Comparison of ENCODE assay signal across 8 cellular contexts in genomic region chr7:73667344-73668102, GRCh38. TPM values are rescaled to one million over a fixed set of nuclear protein-coding genes. Genes with fewer than 3 reads are reported as not detected.
DNase-seq lines count a peak whose midpoint lies in the region; ATAC-seq and TF ChIP-seq lines count a peak whose summit lies in the region.

VPS37D (plus strand) TSS chr7:73667831; CDS start chr7:73667959, 128 bp downstream.

- H3K9me3 ChIP-seq in ascending aorta (peaks cover 0 to 5% of the 10 kb centered on the region in 2 donors), hepatocyte (ENCODE audit: low read depth) (no peaks in the 10 kb centered on the region), aorta (ENCODE audit: control insufficient read depth, low read length) (peaks cover 3% of the 10 kb centered on the region)

- peak within 1 kb of the TSS; percentile 93 for H3K4me2 ChIP-seq in hepatocyte

- WGBS in hepatocyte (ENCODE audit: low lambda C conversion rate, missing lambda C conversion rate), result 15% methylated on average over 18 of the region's 79 CpGs
- 3 to 4% methylated on average over 40 to 79 of the region's 79 CpGs for WGBS in aorta, 2 donors

- no peaks in the 10 kb centered on the region for H4K20me1 ChIP-seq in hepatocyte (ENCODE audit: insufficient read depth, poor library complexity, severe bottlenecking)

- no peaks in the 10 kb centered on the region for H3K9me2 ChIP-seq in hepatocyte (replicated peaks; ENCODE audit: insufficient read depth)

- peak; percentile 70; the same call in 2 of the 3 replicates for TF ChIP-seq CTCF in GM12872 (IDR thresholded peaks at IDR 0.05; ENCODE audit: insufficient read depth, low read depth, low read length)
- peak; percentile 43 to 98 (median 57) for TF ChIP-seq CTCF in ascending aorta (IDR thresholded peaks at IDR 0.05)
- peak; percentile 73 for TF ChIP-seq CTCF in hepatocyte (IDR thresholded peaks at IDR 0.05; ENCODE audit: poor library complexity)

- H3K27ac ChIP-seq in ascending aorta (no peak within 1 kb of the TSS), hepatocyte (no peak within 1 kb of the TSS), aorta (ENCODE audit: low read depth in 1 of 2, low read length in 2 of 2) (no peak within 1 kb of the TSS)

- H3K79me2 ChIP-seq in hepatocyte, result peaks cover 8% of the 10 kb centered on the region

- peak within 1 kb of the TSS; percentile 71 for H2AFZ ChIP-seq in hepatocyte

- DNase-seq in NCI-H1105 treated with DMSO at 0.1 percent for 48 hours (lab: John Stamatoyannopoulos, UW), result peak; percentile 70
- peak; percentile 86 to 97 (median 91) for DNase-seq in T-helper 2 cell
- DNase-seq in ascending aorta (ENCODE audit: low spot score in 2 of 2), result peak; percentile 42 to 91
- DNase-seq in hepatocyte (ENCODE audit: low spot score), result peak; percentile 97
- peak; percentile 86 for DNase-seq in retina
- peak; percentile 91 to 97 for DNase-seq in aorta

- H3K27me3 ChIP-seq in ascending aorta (no peaks in the 10 kb centered on the region), hepatocyte (no peaks in the 10 kb centered on the region), aorta (ENCODE audit: control insufficient read depth in 1 of 2, insufficient read depth in 2 of 2, low read length in 1 of 2) (no peaks in the 10 kb centered on the region)

- H3K4me3 ChIP-seq in ascending aorta (peak within 1 kb of the TSS; percentile 69 to 77), hepatocyte (peak within 1 kb of the TSS; percentile 83), aorta (ENCODE audit: low read length in 2 of 2) (peak within 1 kb of the TSS; percentile 53 to 73)

- H3K36me3 ChIP-seq in ascending aorta (no peaks in the 10 kb centered on the region), hepatocyte (replicated peaks; ENCODE audit: insufficient read depth, low read depth) (no peaks in the 10 kb centered on the region), aorta (ENCODE audit: control insufficient read depth in 1 of 2, insufficient read depth in 2 of 2, low read length in 1 of 2) (no peaks in the 10 kb centered on the region)

- intact Hi-C loops in ascending aorta (cut with DNase I) (loop anchor here (1.0 to 2.0 kb wide), 4 partner anchors 16 to 60 kb away; partner anchors contain the start of genes BUD23 and DNAJC30), aorta (cut with DNase I) (loop anchor here in 1 of 2 donors (5.0 kb wide), 1 partner anchor 60 kb away; no protein-coding TSS in a partner anchor)

- H3K4me1 ChIP-seq in ascending aorta, result peaks cover 4 to 11% of the 10 kb centered on the region in 2 donors
- peaks cover 8% of the 10 kb centered on the region for H3K4me1 ChIP-seq in hepatocyte (ENCODE audit: insufficient read depth)
- H3K4me1 ChIP-seq in aorta (ENCODE audit: control insufficient read depth in 1 of 2, insufficient read depth in 2 of 2, low read length in 2 of 2), result no peaks in the 10 kb centered on the region

- ATAC-seq in HG02623 (IDR thresholded peaks at IDR 0.05; ENCODE audit: unreplicated experiment), result peak; percentile 86
- peak; percentile 96 for ATAC-seq in aorta (ENCODE audit: low FRiP score)

RNA-seq across cellular contexts. Expression of gene VPS37D, which starts in this region (rescaled TPM):
- total RNA-seq in ascending aorta, result 1.3 TPM
- 4.3 and 5.6 TPM in 2 replicates for total RNA-seq in hepatocyte
- polyA plus RNA-seq in hepatocyte, result 7.5 and 9.5 TPM in 2 replicates
- 1 to 10 TPM; 1.5 to 1.8 TPM for total RNA-seq in aorta
- 1 to 10 TPM in 1 of 2 donors, under 1 TPM in 1; 0.88 to 2.3 TPM for polyA plus RNA-seq in aorta
